ENCODE assay signal across 19 cellular contexts in genomic region chrX:2793752-2794151, GRCh38. TPM values are rescaled to one million over a fixed set of nuclear protein-coding genes. Genes with fewer than 3 reads are reported as not detected.
DNase-seq lines count a peak whose midpoint lies in the region; ATAC-seq and TF ChIP-seq lines count a peak whose summit lies in the region.
"Had no signal": no experiment of that assay in that cellular context is flagged by ENCODE, and none has a peak within 500 bp of the region (broad histone marks: within the 10 kb centered on the region; RNA-seq: fewer than 3 reads in every experiment).

No MANE protein-coding gene starts in this region.

- no peak overlapping the region for H2BK20ac ChIP-seq in H9 (ENCODE audit: low read depth, low read length, poor library complexity, severe bottlenecking)

- no peak overlapping the region for H3T11ph ChIP-seq in H9 (ENCODE audit: low read length)

- H2AK5ac ChIP-seq in H9 (ENCODE audit: insufficient read length, low read length): no peak overlapping the region

- no peaks in the 10 kb centered on the region for H3K23me2 ChIP-seq in H9 (ENCODE audit: insufficient read length, low read depth, low read length, poor library complexity, severe bottlenecking)

- H3K9ac ChIP-seq in H9 (ENCODE audit: extremely low read depth, insufficient read length, low read length) (no peak overlapping the region), endodermal cell (ENCODE audit: extremely low read depth, low read length, poor library complexity, severe bottlenecking) (no peak overlapping the region), neural progenitor cell (no peak overlapping the region)
- H3K9ac ChIP-seq: GM23248 had no signal

- H3K36me3 ChIP-seq in endodermal cell (ENCODE audit: control insufficient read depth, insufficient read depth, low read length): no peaks in the 10 kb centered on the region
- no peaks in the 10 kb centered on the region for H3K36me3 ChIP-seq in neural progenitor cell
- no peaks in the 10 kb centered on the region for H3K36me3 ChIP-seq in effector memory CD4-positive, alpha-beta T cell (ENCODE audit: control insufficient read depth, insufficient read depth, low read length)
- H3K36me3 ChIP-seq: BE2C had no signal

- H3K27ac Mint-ChIP-seq in H9: peak overlapping the region; percentile 77 to 85 (median 82); a peak in 6 of 7 replicates
- peak overlapping the region; percentile 12 for H3K27ac Mint-ChIP-seq in endodermal cell
- H3K27ac Mint-ChIP-seq in neural progenitor cell: peak overlapping the region; percentile 55
- H3K27ac Mint-ChIP-seq: CD8-positive, alpha-beta T cell; IgD-negative memory B cell had no signal

- H3K79me2 ChIP-seq in H9 (ENCODE audit: insufficient read depth, low read length) (no peaks in the 10 kb centered on the region), neural progenitor cell (ENCODE audit: low read depth) (no peaks in the 10 kb centered on the region)

- peaks cover 4% of the 10 kb centered on the region for H3F3A ChIP-seq in neural progenitor cell (ENCODE audit: low read depth)

- H3K36me3 Mint-ChIP-seq in H9 (ENCODE audit: insufficient read depth in 1 of 3, low read depth in 3 of 3) (no peaks in the 10 kb centered on the region), endodermal cell (ENCODE audit: low read depth) (no peaks in the 10 kb centered on the region), neural progenitor cell (no peaks in the 10 kb centered on the region)
- H3K36me3 Mint-ChIP-seq: CD8-positive, alpha-beta T cell had no signal

- no peak overlapping the region for H3K18ac ChIP-seq in H9 (ENCODE audit: insufficient read length, low read depth, low read length)

- no peak overlapping the region for H2AFZ ChIP-seq in H9 (ENCODE audit: low read length)
- H2AFZ ChIP-seq in neural progenitor cell (replicated peaks): peak overlapping the region; percentile 29
- H2AFZ ChIP-seq: GM23248 had no signal

- H3K27ac ChIP-seq in H9 (ENCODE audit: insufficient read length, low read depth, low read length): no peak overlapping the region
- H3K27ac ChIP-seq in endodermal cell (ENCODE audit: low read depth, low read length): no peak overlapping the region
- H3K27ac ChIP-seq in neural progenitor cell: no peak overlapping the region
- no peak overlapping the region for H3K27ac ChIP-seq in effector memory CD4-positive, alpha-beta T cell (ENCODE audit: insufficient read depth, low read length, poor library complexity, severe bottlenecking)
- H3K27ac ChIP-seq: C4-2B, GM23248 had no signal

- H4K20me1 ChIP-seq in H9 (ENCODE audit: control insufficient read depth, insufficient read depth, insufficient read length) (no peaks in the 10 kb centered on the region), neural progenitor cell (ENCODE audit: low read depth) (no peaks in the 10 kb centered on the region)

- H3K27me3 Mint-ChIP-seq in H9 (ENCODE audit: low read depth) (no peaks in the 10 kb centered on the region; the same call in 1 of the 2 replicates), endodermal cell (ENCODE audit: insufficient read depth) (no peaks in the 10 kb centered on the region), neural progenitor cell (ENCODE audit: insufficient read depth, low read depth) (peaks cover 5% of the 10 kb centered on the region)

- H3K14ac ChIP-seq in H9 (ENCODE audit: insufficient read depth, low read length): peak overlapping the region; percentile 14; the same call in 1 of the 2 replicates

- H3K56ac ChIP-seq in H9 (ENCODE audit: insufficient read length, low read depth, low read length): no peak overlapping the region

- H3K23ac ChIP-seq in H9 (ENCODE audit: insufficient read length, low read depth, low read length): no peak overlapping the region

- no peak overlapping the region for H2BK120ac ChIP-seq in H9 (ENCODE audit: low read depth, low read length, poor library complexity, severe bottlenecking)

- no peak overlapping the region for H2BK5ac ChIP-seq in H9 (ENCODE audit: insufficient read length, low read length)

- H3K4me1 Mint-ChIP-seq in H9: peaks cover 47 to 51% of the 10 kb centered on the region in 2 experiments
- H3K4me1 Mint-ChIP-seq in endodermal cell: peaks cover 34% of the 10 kb centered on the region
- H3K4me1 Mint-ChIP-seq in neural progenitor cell: peaks cover 3% of the 10 kb centered on the region

- WGBS in H9 (ENCODE audit: extremely low coverage, insufficient read length, low lambda C conversion rate): no CpG with 5 or more reads among the region's 7 CpGs
- 86 to 100% methylated on average over 1 to 7 of the region's 7 CpGs for WGBS in endodermal cell (ENCODE audit: insufficient coverage in 1 of 2, insufficient read length in 1 of 2), 2 experiments

- H3K4me3 Mint-ChIP-seq in H9: no peak overlapping the region
- no peak overlapping the region for H3K4me3 Mint-ChIP-seq in endodermal cell
- no peak overlapping the region for H3K4me3 Mint-ChIP-seq in neural progenitor cell
- H3K4me3 Mint-ChIP-seq: CD8-positive, alpha-beta T cell; IgD-negative memory B cell had no signal

- H3K9me3 ChIP-seq in H9 (ENCODE audit: control insufficient read depth, low read depth, low read length) (no peaks in the 10 kb centered on the region), endodermal cell (ENCODE audit: control insufficient read depth, low read length) (no peaks in the 10 kb centered on the region), neural progenitor cell (ENCODE audit: low read depth) (no peaks in the 10 kb centered on the region)
- no peaks in the 10 kb centered on the region for H3K9me3 ChIP-seq in effector memory CD4-positive, alpha-beta T cell (ENCODE audit: control insufficient read depth, low read length)
- H3K9me3 ChIP-seq: BE2C had no signal

- no peaks in the 10 kb centered on the region for H3K79me1 ChIP-seq in H9 (ENCODE audit: insufficient read depth, low read depth, low read length, poor library complexity, severe bottlenecking)

- H3K4ac ChIP-seq in H9 (ENCODE audit: low read depth, low read length): no peak overlapping the region

- no peak overlapping the region for H2BK12ac ChIP-seq in H9 (ENCODE audit: insufficient read length, low read depth, low read length)

- TF ChIP-seq CTCF in H9 (conservative IDR thresholded peaks at IDR 0.05) (no peak), endodermal cell (conservative IDR thresholded peaks at IDR 0.05) (no peak), neural progenitor cell (IDR thresholded peaks at IDR 0.05) (no peak)

- H4K91ac ChIP-seq in H9 (ENCODE audit: insufficient read length, low read depth, low read length): no peak overlapping the region

- no peak overlapping the region for H2BK15ac ChIP-seq in H9 (ENCODE audit: low read depth, low read length)

- H3K4me2 ChIP-seq in H9 (ENCODE audit: insufficient read depth, insufficient read length, low read length): no peak overlapping the region
- no peak overlapping the region for H3K4me2 ChIP-seq in neural progenitor cell

- H4K8ac ChIP-seq in H9 (replicated peaks; ENCODE audit: insufficient read length, low read depth, low read length): no peak overlapping the region

- H4K5ac ChIP-seq in H9 (ENCODE audit: insufficient read length, low read depth, low read length): no peak overlapping the region

- DNase-seq in H9 (peak; percentile 51), NCI-H82 treated with DMSO at 0.1 percent for 48 hours (lab: John Stamatoyannopoulos, UW; ENCODE audit: unreplicated experiment) (peak; percentile 9), endodermal cell (peak; percentile 76), neural progenitor cell (ENCODE audit: low spot score) (no peak)
- no peak for DNase-seq in stimulated activated naive CD4-positive, alpha-beta T cell treated with Interleukin-2 at 50 U/mL for 16 hours (lab: John Stamatoyannopoulos, UW)
- DNase-seq in effector memory CD4-positive, alpha-beta T cell: no peak
- DNase-seq: BE2C; CD8-positive, alpha-beta T cell; COR-L47; DMS153; DMS79 treated with DMSO at 0.1 percent for 48 hours; EL; GDM1; GM23248; H7 had no signal

- H3K4me1 ChIP-seq in H9 (ENCODE audit: insufficient read depth, low read length) (peaks cover 8% of the 10 kb centered on the region), endodermal cell (ENCODE audit: control insufficient read depth, insufficient read depth, low read length) (no peaks in the 10 kb centered on the region), neural progenitor cell (peaks cover 5% of the 10 kb centered on the region)
- no peaks in the 10 kb centered on the region for H3K4me1 ChIP-seq in effector memory CD4-positive, alpha-beta T cell (ENCODE audit: control insufficient read depth, insufficient read depth, low read length, poor library complexity, severe bottlenecking)
- H3K4me1 ChIP-seq: BE2C had no signal

- H3K27me3 ChIP-seq in H9 (ENCODE audit: insufficient read depth, low read length) (no peaks in the 10 kb centered on the region), endodermal cell (ENCODE audit: control insufficient read depth, insufficient read depth, low read length, poor library complexity, severe bottlenecking) (no peaks in the 10 kb centered on the region), neural progenitor cell (no peaks in the 10 kb centered on the region)
- no peaks in the 10 kb centered on the region for H3K27me3 ChIP-seq in effector memory CD4-positive, alpha-beta T cell (replicated peaks; ENCODE audit: control insufficient read depth, insufficient read depth, low read length, poor library complexity, severe bottlenecking)
- H3K27me3 ChIP-seq: BE2C had no signal

- H3K9me3 Mint-ChIP-seq in H9: no peaks in the 10 kb centered on the region; a peak in 1 of 5 replicates
- H3K9me3 Mint-ChIP-seq in endodermal cell: no peaks in the 10 kb centered on the region
- H3K9me3 Mint-ChIP-seq in neural progenitor cell: no peaks in the 10 kb centered on the region
- H3K9me3 Mint-ChIP-seq: CD8-positive, alpha-beta T cell; IgD-negative memory B cell had no signal

- no peak overlapping the region for H3K4me3 ChIP-seq in endodermal cell (ENCODE audit: low read length)
- H3K4me3 ChIP-seq in neural progenitor cell: no peak overlapping the region
- H3K4me3 ChIP-seq in effector memory CD4-positive, alpha-beta T cell (ENCODE audit: insufficient read depth, low read depth, low read length, poor library complexity, severe bottlenecking): no peak overlapping the region
- H3K4me3 ChIP-seq: GM23248 had no signal

- no peak for ATAC-seq in GM19324 (IDR thresholded peaks at IDR 0.05; ENCODE audit: low FRiP score, unreplicated experiment)
- ATAC-seq: CD8-positive, alpha-beta T cell had no signal

RNA-seq across cellular contexts. Expression of gene GYG2, which starts 35.0 kb away (rescaled TPM):
- total RNA-seq in H9 (2021): 95.9 and 99.9 TPM in 2 replicates
- 100 to 1,000 TPM in 1 of 2 donors, 10 to 100 TPM in 1; 52.6 to 108 TPM for total RNA-seq in endodermal cell
- polyA plus RNA-seq in endodermal cell (2013, experiment 1 of 2): 32.2 TPM
- 35.8 TPM for polyA plus RNA-seq in endodermal cell (2013, experiment 2 of 2)
- total RNA-seq in neural progenitor cell (ENCODE audit: low replicate concordance): 44.4 and 65.6 TPM in 2 replicates
- total RNA-seq: CD8-positive, alpha-beta T cell; HT-29 had no signal
- polyA plus RNA-seq: IgD-negative memory B cell had no signal

RNA-seq across cellular contexts. Expression of gene XG, which starts 41.9 kb away (rescaled TPM):
- total RNA-seq in H9 (2021) (1.1 and 1.7 TPM in 2 replicates), endodermal cell (1 to 10 TPM; 1.1 to 1.3 TPM), neural progenitor cell (ENCODE audit: low replicate concordance) (not detected in 2 replicates)
- polyA plus RNA-seq in endodermal cell (2013, experiment 1 of 2): not detected
- not detected for polyA plus RNA-seq in endodermal cell (2013, experiment 2 of 2)
- total RNA-seq: CD8-positive, alpha-beta T cell; HT-29 had no signal
- polyA plus RNA-seq: IgD-negative memory B cell had no signal

Comparison
In these comparisons a context has a peak if more than half of its experiments do, and no peak if none do; other contexts are left out.
1. DNase-seq: peak in H9 (single experiment), NCI-H82 treated with DMSO at 0.1 percent for 48 hours (single experiment) and endodermal cell (single experiment); none in neural progenitor cell (single experiment), stimulated activated naive CD4-positive, alpha-beta T cell treated with Interleukin-2 at 50 U/mL for 16 hours (single experiment) and effector memory CD4-positive, alpha-beta T cell (0 of 3).
2. H3K27ac Mint-ChIP-seq: peak in every context shown above with its lines; median percentile 82 in H9; 55 in neural progenitor cell; 12 in endodermal cell.